8 cellular contexts compared by ENCODE assay signal in genomic region chr5:123037104-123037418, GRCh38. TPM values are rescaled to one million over a fixed set of nuclear protein-coding genes. Genes with fewer than 3 reads are reported as not detected.
DNase-seq lines count a peak whose midpoint lies in the region; ATAC-seq and TF ChIP-seq lines count a peak whose summit lies in the region.

No MANE protein-coding gene starts in this region.

- peak overlapping the region; percentile 61 for H3K4ac ChIP-seq in IMR-90 (ENCODE audit: low read depth, low read length)

- H2AK9ac ChIP-seq in IMR-90 (replicated peaks; ENCODE audit: low read depth, low read length, poor library complexity) = peak overlapping the region; percentile 86

- peak overlapping the region; percentile 76; the same call in 1 of the 2 replicates for H4K91ac ChIP-seq in IMR-90 (ENCODE audit: insufficient read depth, low read depth, low read length)

- H3K9ac ChIP-seq in IMR-90 (ENCODE audit: low read depth, low read length) = peak overlapping the region; percentile 82
- H3K9ac ChIP-seq in duodenal mucosa (ENCODE audit: low read depth in 1 of 2, low read length in 2 of 2) = peak overlapping the region; percentile 60 to 67
- peak overlapping the region; percentile 55 for H3K9ac ChIP-seq in muscle layer of colon (ENCODE audit: low read length)

- H3K9me3 Mint-ChIP-seq in stimulated activated effector memory CD8-positive, alpha-beta T cell treated with anti-CD3 and anti-CD28 coated beads, Interleukin-12 subunit alpha, Interleukin-12 subunit beta, amount 100 ng/mL, for 72 hours = no peaks in the 10 kb centered on the region

- H3K56ac ChIP-seq in IMR-90 (ENCODE audit: extremely low read depth, insufficient read depth, low read length) = no peak overlapping the region

- H3K27ac Mint-ChIP-seq in stimulated activated effector memory CD8-positive, alpha-beta T cell treated with anti-CD3 and anti-CD28 coated beads, Interleukin-12 subunit alpha, Interleukin-12 subunit beta, amount 100 ng/mL, for 72 hours = no peak overlapping the region

- in situ Hi-C loops in IMR-90 (cut with MboI; ENCODE audit: low sequenced_read_pairs) = loop anchor here (5.0 kb wide), 1 partner anchor 310 kb away; no protein-coding TSS in a partner anchor

- H2BK15ac ChIP-seq in IMR-90 (ENCODE audit: low read depth, low read length) = peak overlapping the region; percentile 5; the same call in 2 of the 3 replicates

- CTCF ChIA-PET in AG04449 (lab: Yijun Ruan, JAX) = interaction anchor here (1.6 kb wide), 1 partner anchor 333 kb away, joined by 5 read pairs; no protein-coding TSS in a partner anchor
- CTCF ChIA-PET in IMR-90 (lab: Yijun Ruan, JAX) = interaction anchor here (0.6 kb wide), 1 partner anchor 130 kb away, joined by 3 read pairs; no protein-coding TSS in a partner anchor

- peak overlapping the region; percentile 86 for H3K14ac ChIP-seq in IMR-90 (replicated peaks; ENCODE audit: low read depth, low read length)

- peak overlapping the region; percentile 76 for H3K18ac ChIP-seq in IMR-90 (ENCODE audit: low read depth, low read length)

- peaks cover 13% of the 10 kb centered on the region for H3K4me1 Mint-ChIP-seq in stimulated activated effector memory CD8-positive, alpha-beta T cell treated with anti-CD3 and anti-CD28 coated beads, Interleukin-12 subunit alpha, Interleukin-12 subunit beta, amount 100 ng/mL, for 72 hours

- 0% methylated on average over 9 of the region's 11 CpGs; no CpG with 5 or more reads in 1 of the 2 experiments for WGBS in IMR-90 (ENCODE audit: extremely low coverage in 2 of 2, insufficient read length in 1 of 2), 2 experiments

- peak overlapping the region; percentile 81 for H3K23ac ChIP-seq in IMR-90 (ENCODE audit: low read depth, low read length)

- intact Hi-C loops in IMR-90 (cut with micrococcal nuclease) = loop anchor here (1.0 to 5.0 kb wide), 6 partner anchors 52 to 332 kb away; partner anchors contain the start of gene PRDM6

- H3K27me3 ChIP-seq in IMR-90 (ENCODE audit: control insufficient read depth, insufficient read depth, low read length) (no peaks in the 10 kb centered on the region), duodenal mucosa (ENCODE audit: control insufficient read depth in 1 of 2, insufficient read depth in 2 of 2, low read length in 2 of 2) (peaks cover 0 to 4% of the 10 kb centered on the region in 2 donors), muscle layer of colon (ENCODE audit: control insufficient read depth in 1 of 2, insufficient read depth in 2 of 2, low read length in 2 of 2) (no peaks in the 10 kb centered on the region)

- H3K4me3 Mint-ChIP-seq in stimulated activated effector memory CD8-positive, alpha-beta T cell treated with anti-CD3 and anti-CD28 coated beads, Interleukin-12 subunit alpha, Interleukin-12 subunit beta, amount 100 ng/mL, for 72 hours = no peak overlapping the region

- H3K9me3 ChIP-seq in IMR-90 (ENCODE audit: control insufficient read depth, insufficient read depth, low read length) (no peaks in the 10 kb centered on the region), duodenal mucosa (ENCODE audit: control insufficient read depth in 1 of 2, low read length in 2 of 2) (no peaks in the 10 kb centered on the region), muscle layer of colon (ENCODE audit: low read length) (no peaks in the 10 kb centered on the region)

- H3K9me1 ChIP-seq in IMR-90 (ENCODE audit: insufficient read depth, low read length) = 0 out of 2 replicates have a peak, but pooled peaks cover 7% of the 10 kb centered on the region

- no peak for TF ChIP-seq CTCF in AG04449 (IDR thresholded peaks at IDR 0.05; ENCODE audit: insufficient read depth, low read length, missing control alignments)
- no peak for TF ChIP-seq CTCF in IMR-90 (conservative IDR thresholded peaks at IDR 0.05; ENCODE audit: low read depth, low read length)

- H2BK20ac ChIP-seq in IMR-90 (ENCODE audit: low read depth, low read length) = no peak overlapping the region

- no peaks in the 10 kb centered on the region for H3K36me3 ChIP-seq in IMR-90 (ENCODE audit: control insufficient read depth, insufficient read depth, low read length)
- no peaks in the 10 kb centered on the region for H3K36me3 ChIP-seq in duodenal mucosa (ENCODE audit: control insufficient read depth in 1 of 2, insufficient read depth in 2 of 2, low read length in 2 of 2)
- H3K36me3 ChIP-seq in muscle layer of colon (ENCODE audit: insufficient read depth, low read length) = no peaks in the 10 kb centered on the region

- POLR2A ChIA-PET in AG04449 (lab: Yijun Ruan, JAX) (no interaction called here), IMR-90 (lab: Charles Lee; ENCODE audit: unreplicated experiment) (no interaction called here)

- 0 out of 2 replicates have a peak, but pooled peaks cover 4% of the 10 kb centered on the region for H4K20me1 ChIP-seq in IMR-90 (ENCODE audit: insufficient read depth, low read length)

- H2BK120ac ChIP-seq in IMR-90 (ENCODE audit: low read depth, low read length) = peak overlapping the region; percentile 82

- H3K4me1 ChIP-seq in IMR-90 (ENCODE audit: control insufficient read depth, insufficient read depth, low read length) = no peaks in the 10 kb centered on the region; the same call in 1 of the 2 replicates
- peaks cover 4 to 13% of the 10 kb centered on the region in 2 donors for H3K4me1 ChIP-seq in duodenal mucosa (ENCODE audit: control insufficient read depth in 1 of 2, insufficient read depth in 2 of 2, low read length in 2 of 2)
- H3K4me1 ChIP-seq in muscle layer of colon (ENCODE audit: insufficient read depth, low read length) = peaks cover 12% of the 10 kb centered on the region

- H3K4me3 ChIP-seq in AG04449 (ENCODE audit: low read depth, low read length) (peak overlapping the region; percentile 81), IMR-90 (ENCODE audit: insufficient read depth, low read depth, low read length) (peak overlapping the region; percentile 79), duodenal mucosa (ENCODE audit: low read depth in 1 of 2, low read length in 2 of 2) (peak overlapping the region; percentile 76 to 77), muscle layer of colon (ENCODE audit: low read depth in 1 of 2, low read length in 2 of 2) (peak overlapping the region; percentile 86 to 96)

- no peak for DNase-seq in AG04449 (ENCODE audit: low read depth, low spot score)
- no peak for DNase-seq in IMR-90
- DNase-seq in hypothalamus (lab: John Stamatoyannopoulos, UW) = no peak
- DNase-seq in iPS-NIHi11 (ENCODE audit: low spot score) = no peak
- DNase-seq in stimulated activated effector memory CD8-positive, alpha-beta T cell treated with anti-CD3 and anti-CD28 coated beads, Interleukin-12 subunit alpha, Interleukin-12 subunit beta, amount 100 ng/mL, for 72 hours (ENCODE audit: low spot score in 2 of 2) = no peak

- peak overlapping the region; percentile 74 to 85; a peak in 3 of 4 replicates for H4K8ac ChIP-seq in IMR-90 (ENCODE audit: low read depth in 2 of 2, low read length in 2 of 2)

- BruUV-seq in IMR-90 (replicated peaks; lab: Mats Ljungman, UMichigan) = no TSS peak

- peak overlapping the region; percentile 75 for H2BK5ac ChIP-seq in IMR-90 (ENCODE audit: low read depth, low read length, poor library complexity, severe bottlenecking)

- H3K27ac ChIP-seq in IMR-90 (ENCODE audit: insufficient read depth, low read length) (peak overlapping the region; percentile 68), duodenal mucosa (ENCODE audit: low read depth, low read length) (peak overlapping the region; percentile 86), muscle layer of colon (ENCODE audit: low read depth, low read length) (peak overlapping the region; percentile 94)

- dilution Hi-C loops in IMR-90 (cut with HindIII; ENCODE audit: low sequenced_read_pairs, unreplicated experiment) = no loop called here

- H3K79me1 ChIP-seq in IMR-90 (ENCODE audit: low read depth in 1 of 2, low read length in 2 of 2) = peaks cover 0 to 14% of the 10 kb centered on the region in 2 experiments; a peak in 2 of 4 replicates

- TF ChIP-seq RAD21 in IMR-90 (IDR thresholded peaks at IDR 0.05; ENCODE audit: low read length) = no peak

- ATAC-seq in IMR-90 (ENCODE audit: low read depth) = no peak
- no peak for ATAC-seq in GM18511 (IDR thresholded peaks at IDR 0.05; ENCODE audit: unreplicated experiment)
- ATAC-seq in stimulated activated effector memory CD8-positive, alpha-beta T cell treated with anti-CD3 and anti-CD28 coated beads, Interleukin-12 subunit alpha, Interleukin-12 subunit beta, amount 100 ng/mL, for 72 hours = no peak

- H3K36me3 Mint-ChIP-seq in stimulated activated effector memory CD8-positive, alpha-beta T cell treated with anti-CD3 and anti-CD28 coated beads, Interleukin-12 subunit alpha, Interleukin-12 subunit beta, amount 100 ng/mL, for 72 hours = no peaks in the 10 kb centered on the region

- no peak overlapping the region for H2AK5ac ChIP-seq in IMR-90 (ENCODE audit: low read depth, low read length)

- peak overlapping the region; percentile 87 for H3K4me2 ChIP-seq in IMR-90 (ENCODE audit: low read depth, low read length)

- H2AFZ ChIP-seq in IMR-90 (replicated peaks; ENCODE audit: low read length, poor library complexity) = peak overlapping the region; percentile 100

- TF ChIP-seq POLR2A in IMR-90 (IDR thresholded peaks at IDR 0.05; ENCODE audit: low read depth, low read length) = no peak

- peak overlapping the region; percentile 91 for H4K5ac ChIP-seq in IMR-90 (ENCODE audit: low read depth, low read length)

TF ChIP-seq in IMR-90, 13 proteins besides CTCF, POLR2A, EP300 and RAD21 (continues in another document):
- TF ChIP-seq RCOR1 (IDR thresholded peaks at IDR 0.05; ENCODE audit: insufficient replicate concordance, low read length) (no peak), BHLHE40 (IDR thresholded peaks at IDR 0.05; ENCODE audit: low read depth, low read length) (no peak), SMC3 (IDR thresholded peaks at IDR 0.05; ENCODE audit: low read depth, low read length) (no peak), RFX5 (IDR thresholded peaks at IDR 0.05; ENCODE audit: low read depth, low read length) (no peak), CEBPB (IDR thresholded peaks at IDR 0.05; ENCODE audit: low read depth, low read length) (no peak), FOS (IDR thresholded peaks at IDR 0.05; ENCODE audit: low read depth, low read length) (no peak), MAZ (IDR thresholded peaks at IDR 0.05; ENCODE audit: borderline replicate concordance, low read depth, low read length) (no peak), MAFK (IDR thresholded peaks at IDR 0.05; ENCODE audit: low read depth, low read length) (no peak), MXI1 (IDR thresholded peaks at IDR 0.05; ENCODE audit: borderline replicate concordance, low read depth, low read length) (no peak)

RNA-seq across cellular contexts. Expression of gene PPIC, which starts 0.5 kb away (rescaled TPM):
- total RNA-seq in IMR-90 (2012; rRNA removed) = 20.6 and 36.9 TPM in 2 replicates
- polyA plus RNA-seq in IMR-90 (2012; rRNA removed) = 38.8 and 45.6 TPM in 2 replicates
- polyA plus RNA-seq in IMR-90 (2012; cell fraction: cytosol; rRNA removed) = 34.0 and 35.5 TPM in 2 replicates
- 6.7 and 10.5 TPM in 2 replicates for polyA plus RNA-seq in IMR-90 (2012; cell fraction: nucleus; rRNA removed; ENCODE audit: low replicate concordance)

RNA-seq across cellular contexts. Expression of gene PRDM6, which starts 52.0 kb away (rescaled TPM):
- total RNA-seq in IMR-90 (2012; rRNA removed) = 0.18 and 0.28 TPM in 2 replicates
- polyA plus RNA-seq in IMR-90 (2012; rRNA removed) = 1.0 and 1.1 TPM in 2 replicates
- 0.45 and 0.59 TPM in 2 replicates for polyA plus RNA-seq in IMR-90 (2012; cell fraction: cytosol; rRNA removed)
- 1.7 and 2.1 TPM in 2 replicates for polyA plus RNA-seq in IMR-90 (2012; cell fraction: nucleus; rRNA removed; ENCODE audit: low replicate concordance)
